Comparison of ENCODE assay signal across 2 cellular contexts in the genomic region with DNA sequence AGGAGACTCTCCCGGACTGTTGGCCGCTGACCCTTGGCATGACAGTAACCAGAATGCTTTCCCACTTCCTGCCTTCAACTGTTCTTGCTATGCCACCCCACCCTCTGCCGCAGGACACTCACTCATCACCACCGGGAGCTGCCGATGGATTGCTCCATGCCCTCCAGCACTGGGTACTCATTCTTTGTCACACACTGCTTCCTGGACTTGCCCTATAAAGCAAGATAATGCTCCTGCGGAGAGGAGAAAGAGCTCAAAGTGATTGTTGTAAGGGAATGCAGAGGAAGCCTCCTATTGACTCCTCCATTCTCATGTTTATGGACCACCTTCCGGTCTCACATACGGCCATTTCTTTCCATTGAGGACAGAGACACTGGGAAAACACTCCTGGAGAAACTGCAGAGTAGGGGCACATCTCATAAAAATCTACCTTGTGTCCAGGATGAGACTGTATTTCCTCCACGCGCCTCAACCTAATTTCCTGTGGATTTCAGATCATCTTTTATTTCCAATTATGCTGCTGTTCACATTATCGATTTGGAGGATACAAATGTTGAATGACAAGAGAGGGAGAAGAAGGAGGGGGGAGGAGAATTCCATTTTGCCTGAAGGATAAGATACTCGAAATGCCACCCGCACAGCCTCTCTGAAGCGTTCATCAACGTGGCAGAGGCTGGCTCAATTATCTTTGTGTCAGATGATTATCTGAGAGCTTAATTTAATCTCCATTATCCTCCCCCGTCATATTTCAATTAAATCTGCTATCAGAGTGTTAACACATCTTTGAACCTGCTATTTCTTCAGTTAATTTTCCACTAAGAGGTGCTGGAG.
TF ChIP-seq lines count a peak whose summit lies in the region.

No MANE protein-coding gene starts in this region.

TF ChIP-seq in A549, 52 proteins besides CTCF, POLR2A, EP300 and RAD21:
- no peak for TF ChIP-seq MYC (IDR thresholded peaks at IDR 0.05; ENCODE audit: borderline replicate concordance, low read length)
- no peak for TF ChIP-seq HDAC2 (IDR thresholded peaks at IDR 0.05)
- TF ChIP-seq PBX3 (IDR thresholded peaks at IDR 0.05): no peak
- no peak for TF ChIP-seq CBX2 (IDR thresholded peaks at IDR 0.05; ENCODE audit: borderline replicate concordance, low read depth)
- no peak for TF ChIP-seq KDM1A (IDR thresholded peaks at IDR 0.05; ENCODE audit: low read depth)
- no peak for TF ChIP-seq POLR2AphosphoS2 (conservative IDR thresholded peaks at IDR 0.05; ENCODE audit: low read length)
- no peak for TF ChIP-seq ZC3H11A (IDR thresholded peaks at IDR 0.05)
- TF ChIP-seq EHF (CRISPR knock-in tag; IDR thresholded peaks at IDR 0.05): no peak
- TF ChIP-seq, protein P1, sequence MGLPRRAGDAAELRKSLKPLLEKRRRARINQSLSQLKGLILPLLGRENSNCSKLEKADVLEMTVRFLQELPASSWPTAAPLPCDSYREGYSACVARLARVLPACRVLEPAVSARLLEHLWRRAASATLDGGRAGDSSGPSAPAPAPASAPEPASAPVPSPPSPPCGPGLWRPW (IDR thresholded peaks at IDR 0.05): no peak
- TF ChIP-seq SREBF2 (IDR thresholded peaks at IDR 0.05): no peak
- TF ChIP-seq, protein P2, sequence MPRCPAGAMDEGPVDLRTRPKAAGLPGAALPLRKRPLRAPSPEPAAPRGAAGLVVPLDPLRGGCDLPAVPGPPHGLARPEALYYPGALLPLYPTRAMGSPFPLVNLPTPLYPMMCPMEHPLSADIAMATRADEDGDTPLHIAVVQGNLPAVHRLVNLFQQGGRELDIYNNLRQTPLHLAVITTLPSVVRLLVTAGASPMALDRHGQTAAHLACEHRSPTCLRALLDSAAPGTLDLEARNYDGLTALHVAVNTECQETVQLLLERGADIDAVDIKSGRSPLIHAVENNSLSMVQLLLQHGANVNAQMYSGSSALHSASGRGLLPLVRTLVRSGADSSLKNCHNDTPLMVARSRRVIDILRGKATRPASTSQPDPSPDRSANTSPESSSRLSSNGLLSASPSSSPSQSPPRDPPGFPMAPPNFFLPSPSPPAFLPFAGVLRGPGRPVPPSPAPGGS (IDR thresholded peaks at IDR 0.05): no peak
- TF ChIP-seq TFCP2L1 (CRISPR knock-in tag; IDR thresholded peaks at IDR 0.05): no peak
- no peak for TF ChIP-seq HOXB13 (CRISPR knock-in tag; IDR thresholded peaks at IDR 0.05; ENCODE audit: low read depth)
- TF ChIP-seq PHF8 (IDR thresholded peaks at IDR 0.05; ENCODE audit: borderline replicate concordance, low read depth): no peak

TF ChIP-seq in WTC11, 78 proteins besides CTCF, POLR2A, EP300 and RAD21:
- 0 out of 2 replicates have a peak, but pooled peaks have one; percentile 11 for TF ChIP-seq ZNF423 (CRISPR knock-in tag; IDR thresholded peaks at IDR 0.05)
- TF ChIP-seq ZNF219 (CRISPR knock-in tag; IDR thresholded peaks at IDR 0.05; ENCODE audit: borderline replicate concordance): peak; percentile 38; the same call in 1 of the 2 replicates
- TF ChIP-seq, protein P3, sequence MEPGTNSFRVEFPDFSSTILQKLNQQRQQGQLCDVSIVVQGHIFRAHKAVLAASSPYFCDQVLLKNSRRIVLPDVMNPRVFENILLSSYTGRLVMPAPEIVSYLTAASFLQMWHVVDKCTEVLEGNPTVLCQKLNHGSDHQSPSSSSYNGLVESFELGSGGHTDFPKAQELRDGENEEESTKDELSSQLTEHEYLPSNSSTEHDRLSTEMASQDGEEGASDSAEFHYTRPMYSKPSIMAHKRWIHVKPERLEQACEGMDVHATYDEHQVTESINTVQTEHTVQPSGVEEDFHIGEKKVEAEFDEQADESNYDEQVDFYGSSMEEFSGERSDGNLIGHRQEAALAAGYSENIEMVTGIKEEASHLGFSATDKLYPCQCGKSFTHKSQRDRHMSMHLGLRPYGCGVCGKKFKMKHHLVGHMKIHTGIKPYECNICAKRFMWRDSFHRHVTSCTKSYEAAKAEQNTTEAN (CRISPR knock-in tag; IDR thresholded peaks at IDR 0.05): peak; percentile 45; the same call in 1 of the 2 replicates
- TF ChIP-seq ELF4 (CRISPR knock-in tag; IDR thresholded peaks at IDR 0.05; ENCODE audit: low read depth): no peak
- peak; percentile 29; the same call in 1 of the 2 replicates for TF ChIP-seq ARID4B (CRISPR knock-in tag; IDR thresholded peaks at IDR 0.05; ENCODE audit: borderline replicate concordance)
- TF ChIP-seq CBFB (CRISPR knock-in tag; IDR thresholded peaks at IDR 0.05; ENCODE audit: low read depth): no peak
- TF ChIP-seq TP53 (CRISPR knock-in tag; IDR thresholded peaks at IDR 0.05): 0 out of 2 replicates have a peak, but pooled peaks have one; percentile 56
- peak; percentile 94; the same call in 1 of the 2 replicates for TF ChIP-seq TEAD1 (CRISPR knock-in tag; IDR thresholded peaks at IDR 0.05)
- TF ChIP-seq ETV6 (CRISPR knock-in tag; IDR thresholded peaks at IDR 0.05): peak; percentile 74; the same call in 1 of the 2 replicates
- TF ChIP-seq, protein P4, sequence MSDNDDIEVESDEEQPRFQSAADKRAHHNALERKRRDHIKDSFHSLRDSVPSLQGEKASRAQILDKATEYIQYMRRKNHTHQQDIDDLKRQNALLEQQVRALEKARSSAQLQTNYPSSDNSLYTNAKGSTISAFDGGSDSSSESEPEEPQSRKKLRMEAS (CRISPR knock-in tag; IDR thresholded peaks at IDR 0.05): peak; percentile 66
- no peak for TF ChIP-seq MLX (CRISPR knock-in tag; IDR thresholded peaks at IDR 0.05)
